In genomic region chr12:68189766-68190700, GRCh38 we compare ENCODE assay signal across 12 cellular contexts. TPM values are rescaled to one million over a fixed set of nuclear protein-coding genes. Genes with fewer than 3 reads are reported as not detected.
A peak's percentile ranks its signal among the peaks of the same experiment; 100 is the strongest.
DNase-seq lines count a peak whose midpoint lies in the region; ATAC-seq, FAIRE-seq and TF ChIP-seq lines count a peak whose summit lies in the region.
"Had no signal": no experiment of that assay in that cellular context is flagged by ENCODE, and none has a peak within 500 bp of the region (broad histone marks: within the 10 kb centered on the region; RNA-seq: fewer than 3 reads in every experiment).

No MANE protein-coding gene starts in this region.

- H3K9me1 ChIP-seq in keratinocyte (ENCODE audit: control insufficient read depth, extremely low read depth, insufficient read depth, low read length), result no peaks in the 10 kb centered on the region

- no peak for TF ChIP-seq CTCF in A673 (conservative IDR thresholded peaks at IDR 0.05; ENCODE audit: low read depth, low read length)
- TF ChIP-seq CTCF in keratinocyte (optimal IDR thresholded peaks at IDR 0.05 in 1 of 3, IDR thresholded peaks at IDR 0.05 in 1 of 3, conservative IDR thresholded peaks at IDR 0.05 in 1 of 3; ENCODE audit: extremely low read depth in 1 of 3, insufficient read depth in 2 of 3, low read length in 3 of 3), result no peak
- no peak for TF ChIP-seq CTCF in Caco-2 (IDR thresholded peaks at IDR 0.05; ENCODE audit: insufficient read depth in 1 of 2, low read depth in 1 of 2, low read length in 1 of 2, severe bottlenecking in 1 of 2, unreplicated experiment in 1 of 2)
- TF ChIP-seq CTCF in WTC11 (IDR thresholded peaks at IDR 0.05), result no peak

- BruUV-seq in A673 (replicated peaks; lab: Mats Ljungman, UMichigan), result no TSS peak
- BruUV-seq in Caco-2 (replicated peaks; lab: Mats Ljungman, UMichigan), result no TSS peak

- no peaks in the 10 kb centered on the region for H3K36me3 Mint-ChIP-seq in activated T-cell treated with anti-CD3 and anti-CD28 coated beads, Interleukin-2, amount 50 U/mL, for 72 hours (ENCODE audit: insufficient read depth in 2 of 2)
- H3K36me3 Mint-ChIP-seq in Caco-2 (ENCODE audit: insufficient read depth, unreplicated experiment), result no peaks in the 10 kb centered on the region
- no peaks in the 10 kb centered on the region for H3K36me3 Mint-ChIP-seq in WTC11

- H3K27me3 ChIP-seq in A673 (replicated peaks; ENCODE audit: insufficient read depth, low read depth, low read length, poor library complexity) (peaks cover 29% of the 10 kb centered on the region), keratinocyte (ENCODE audit: control insufficient read depth, extremely low read depth, insufficient read depth, low read length) (peaks cover 42% of the 10 kb centered on the region), Caco-2 (replicated peaks; ENCODE audit: control insufficient read depth, insufficient read depth, low read length) (no peaks in the 10 kb centered on the region)
- H3K27me3 ChIP-seq: pancreas had no signal

- CTCF ChIA-PET in A673 (lab: Charles Lee) (no interaction called here), Caco-2 (lab: Charles Lee) (no interaction called here), WTC11 (lab: Charles Lee) (no interaction called here)

- no peaks in the 10 kb centered on the region for H3K79me2 ChIP-seq in keratinocyte (ENCODE audit: control insufficient read depth, insufficient read depth, low read length)

- H3K4me3 ChIP-seq in A673 (ENCODE audit: low read depth, low read length, poor library complexity, severe bottlenecking) (no peak overlapping the region), keratinocyte (ENCODE audit: control insufficient read depth in 2 of 3, extremely low read depth in 1 of 3, insufficient read depth in 2 of 3, low read depth in 1 of 3, low read length in 3 of 3) (no peak overlapping the region), Caco-2 (ENCODE audit: low read depth, low read length) (no peak overlapping the region)
- H3K4me3 ChIP-seq: pancreas had no signal

- H3K27me3 Mint-ChIP-seq in activated T-cell treated with anti-CD3 and anti-CD28 coated beads, Interleukin-2, amount 50 U/mL, for 72 hours (ENCODE audit: low read depth), result peaks cover 22% of the 10 kb centered on the region
- H3K27me3 Mint-ChIP-seq in Caco-2 (ENCODE audit: insufficient read depth, unreplicated experiment) (peaks cover 10% of the 10 kb centered on the region), WTC11 (ENCODE audit: low read depth) (peaks cover 5% of the 10 kb centered on the region)

- no peak overlapping the region for H3K9ac ChIP-seq in keratinocyte (ENCODE audit: control insufficient read depth, extremely low read depth, insufficient read depth, low read length)

- H2AFZ ChIP-seq in keratinocyte (ENCODE audit: control insufficient read depth, low read length), result no peak overlapping the region

- no peaks in the 10 kb centered on the region for H4K20me1 ChIP-seq in keratinocyte (ENCODE audit: control insufficient read depth, extremely low read depth, insufficient read depth, low read length)

- peak; percentile 87 to 90 for ATAC-seq in activated T-cell treated with anti-CD3 and anti-CD28 coated beads, Interleukin-2, amount 50 U/mL, for 72 hours (replicated peaks in 1 of 2)
- ATAC-seq in WTC11 (no peak), GM19023 (IDR thresholded peaks at IDR 0.05; ENCODE audit: unreplicated experiment) (no peak)
- ATAC-seq: pancreas had no signal

- no peak overlapping the region for H3K4me2 ChIP-seq in keratinocyte (ENCODE audit: control insufficient read depth, extremely low read depth, insufficient read depth, low read depth, low read length)

- no peaks in the 10 kb centered on the region for H3K9me3 Mint-ChIP-seq in activated T-cell treated with anti-CD3 and anti-CD28 coated beads, Interleukin-2, amount 50 U/mL, for 72 hours
- H3K9me3 Mint-ChIP-seq in Caco-2 (ENCODE audit: unreplicated experiment) (no peaks in the 10 kb centered on the region), WTC11 (peaks cover 2% of the 10 kb centered on the region; the same call in 1 of the 2 replicates)

- H3K27ac ChIP-seq in A673 (ENCODE audit: low read depth, low read length, poor library complexity, severe bottlenecking) (no peak overlapping the region), keratinocyte (ENCODE audit: control insufficient read depth, insufficient read depth, low read length) (no peak overlapping the region)
- H3K27ac ChIP-seq: pancreas had no signal

- POLR2A ChIA-PET in A673 (lab: Charles Lee; ENCODE audit: low non-redundant PET), result no interaction called here
- POLR2A ChIA-PET in Caco-2 (lab: Charles Lee), result no interaction called here
- POLR2A ChIA-PET in WTC11 (lab: Charles Lee), result no interaction called here

- H3K4me1 ChIP-seq in A673 (ENCODE audit: insufficient read depth, low read length, poor library complexity, severe bottlenecking) (no peaks in the 10 kb centered on the region), keratinocyte (ENCODE audit: control insufficient read depth, extremely low read depth, insufficient read depth, low read length) (peaks cover 5% of the 10 kb centered on the region), Caco-2 (no peaks in the 10 kb centered on the region)
- H3K4me1 ChIP-seq: pancreas had no signal

- no peaks in the 10 kb centered on the region for H3K9me3 ChIP-seq in A673 (ENCODE audit: low read depth, low read length, poor library complexity, severe bottlenecking)
- H3K9me3 ChIP-seq in keratinocyte (ENCODE audit: control insufficient read depth, low read depth, low read length), result no peaks in the 10 kb centered on the region
- no peaks in the 10 kb centered on the region for H3K9me3 ChIP-seq in Caco-2
- H3K9me3 ChIP-seq: pancreas had no signal

- H3K36me3 ChIP-seq in A673 (ENCODE audit: insufficient read depth, low read length, poor library complexity, severe bottlenecking) (no peaks in the 10 kb centered on the region), keratinocyte (ENCODE audit: control insufficient read depth in 2 of 2, extremely low read depth in 1 of 2, insufficient read depth in 2 of 2, low read length in 2 of 2) (no peaks in the 10 kb centered on the region), Caco-2 (ENCODE audit: control insufficient read depth, insufficient read depth, low read length) (no peaks in the 10 kb centered on the region)
- H3K36me3 ChIP-seq: pancreas had no signal

- TF ChIP-seq POLR2A in erythroblast (IDR thresholded peaks at IDR 0.05; ENCODE audit: low read length), result no peak

- peak overlapping the region; percentile 25 to 77 for H3K4me3 Mint-ChIP-seq in activated T-cell treated with anti-CD3 and anti-CD28 coated beads, Interleukin-2, amount 50 U/mL, for 72 hours
- H3K4me3 Mint-ChIP-seq in Caco-2 (ENCODE audit: unreplicated experiment), result no peak overlapping the region
- H3K4me3 Mint-ChIP-seq in WTC11, result no peak overlapping the region

- intact Hi-C loops in A673 (cut with micrococcal nuclease; ENCODE audit: unreplicated experiment), result no loop called here
- intact Hi-C loops in Caco-2 (cut with micrococcal nuclease; ENCODE audit: unreplicated experiment), result loop anchor here (5.0 kb wide), 1 partner anchor 148 kb away; no protein-coding TSS in a partner anchor

- H3K27ac Mint-ChIP-seq in activated T-cell treated with anti-CD3 and anti-CD28 coated beads, Interleukin-2, amount 50 U/mL, for 72 hours, result peak overlapping the region; percentile 82
- H3K27ac Mint-ChIP-seq in Caco-2 (ENCODE audit: unreplicated experiment) (no peak overlapping the region), WTC11 (no peak overlapping the region)

- FAIRE-seq in HTR-8/SVneo (lab: Jason Lieb, UNC) (no peak), keratinocyte (lab: Jason Lieb, UNC) (peak; percentile 69)
- FAIRE-seq: pancreas had no signal

- dilution Hi-C loops in keratinocyte (cut with MboI; ENCODE audit: extremely low pct_ligation_motif_present, low sequenced_read_pairs), result no loop called here

- DNase-seq in A673 (ENCODE audit: low spot score) (peak; percentile 40), HTR-8/SVneo (ENCODE audit: insufficient read length, low spot score) (peak; percentile 44), keratinocyte (ENCODE audit: low read depth, low spot score) (no peak), Caco-2 (no peak), erythroblast (lab: John Stamatoyannopoulos, UW) (no peak), WTC11 (ENCODE audit: low spot score) (no peak)
- DNase-seq in activated T-cell treated with anti-CD3 and anti-CD28 coated beads, Interleukin-2, amount 50 U/mL, for 72 hours, result peak; percentile 31 to 39
- DNase-seq: C1 segment of cervical spinal cord, pancreas, trophoblast cell had no signal

- H3K4me1 Mint-ChIP-seq in activated T-cell treated with anti-CD3 and anti-CD28 coated beads, Interleukin-2, amount 50 U/mL, for 72 hours (ENCODE audit: low read depth), result peaks cover 16% of the 10 kb centered on the region
- H3K4me1 Mint-ChIP-seq in Caco-2 (ENCODE audit: low read depth, unreplicated experiment) (peaks cover 8% of the 10 kb centered on the region), WTC11 (no peaks in the 10 kb centered on the region)

TF ChIP-seq in WTC11, 78 proteins besides CTCF, POLR2A, EP300 and RAD21 (continues in another document):
- TF ChIP-seq ETV6 (CRISPR knock-in tag; IDR thresholded peaks at IDR 0.05), result no peak

RNA-seq across cellular contexts. Expression of gene IFNG, which starts 30.5 kb away (rescaled TPM):
- total RNA-seq in A673 (2021) (not detected in 2 replicates), Caco-2 (2022) (not detected in 2 replicates), WTC11 (2021) (0.21 to 0.42 TPM (median 0.34 TPM) in 3 replicates)
- 10 to 100 TPM; 34.3 to 77.1 TPM for total RNA-seq in activated T-cell treated with anti-CD3 and anti-CD28 coated beads, Interleukin-2, amount 50 U/mL, for 72 hours
- polyA plus RNA-seq in keratinocyte, result not detected in 3 replicates
- polyA plus RNA-seq in keratinocyte (2011; ENCODE audit: low read depth), result not detected
- polyA plus RNA-seq in keratinocyte (2011; cell fraction: cytosol; rRNA removed), result not detected in 2 replicates
- not detected in 2 replicates for polyA plus RNA-seq in keratinocyte (2011; cell fraction: nucleus; rRNA removed)
- polyA plus RNA-seq in keratinocyte (2012; ENCODE audit: low replicate concordance), result not detected in 2 replicates
- not detected in 3 replicates for polyA minus RNA-seq in keratinocyte
- polyA minus RNA-seq in keratinocyte (2011; cell fraction: cytosol; rRNA and poly(A)+ RNA removed), result not detected
- polyA minus RNA-seq in keratinocyte (2011; cell fraction: nucleus; rRNA and poly(A)+ RNA removed), result not detected in 2 replicates
- total RNA-seq: glomerular endothelial cell had no signal
- polyA plus RNA-seq: pancreas had no signal

RNA-seq across cellular contexts. Expression of gene IL26, which starts 35.6 kb away (rescaled TPM):
- not detected in 2 replicates for total RNA-seq in A673 (2021)
- total RNA-seq in activated T-cell treated with anti-CD3 and anti-CD28 coated beads, Interleukin-2, amount 50 U/mL, for 72 hours, result 1 to 10 TPM in 1 of 2 donors, under 1 TPM in 1; 0.53 to 1.6 TPM
- polyA plus RNA-seq in keratinocyte, result not detected in 3 replicates
- not detected for polyA plus RNA-seq in keratinocyte (2011; ENCODE audit: low read depth)
- not detected in 2 replicates for polyA plus RNA-seq in keratinocyte (2011; cell fraction: cytosol; rRNA removed)
- not detected in 2 replicates for polyA plus RNA-seq in keratinocyte (2011; cell fraction: nucleus; rRNA removed)
- not detected in 2 replicates for polyA plus RNA-seq in keratinocyte (2012; ENCODE audit: low replicate concordance)
- polyA minus RNA-seq in keratinocyte, result not detected in 3 replicates
- not detected for polyA minus RNA-seq in keratinocyte (2011; cell fraction: cytosol; rRNA and poly(A)+ RNA removed)
- not detected in 2 replicates for polyA minus RNA-seq in keratinocyte (2011; cell fraction: nucleus; rRNA and poly(A)+ RNA removed)
- not detected in 2 replicates for total RNA-seq in Caco-2 (2022)
- total RNA-seq in WTC11 (2021), result not detected in 3 replicates
- total RNA-seq: glomerular endothelial cell, pancreas had no signal
- polyA plus RNA-seq: pancreas had no signal

Comparison
In these comparisons a context has a peak if more than half of its experiments do, and no peak if none do; other contexts are left out.
1. DNase-seq: peak in A673 (single experiment), HTR-8/SVneo (single experiment) and activated T-cell treated with anti-CD3 and anti-CD28 coated beads, Interleukin-2, amount 50 U/mL, for 72 hours (2 of 2); none in keratinocyte (single experiment), Caco-2 (0 of 2), erythroblast (0 of 2) and WTC11 (single experiment).
2. ATAC-seq: peak in activated T-cell treated with anti-CD3 and anti-CD28 coated beads, Interleukin-2, amount 50 U/mL, for 72 hours (2 of 2); none in WTC11 (single experiment) and GM19023 (single experiment).
3. H3K4me3 Mint-ChIP-seq: peak in activated T-cell treated with anti-CD3 and anti-CD28 coated beads, Interleukin-2, amount 50 U/mL, for 72 hours (2 of 2); none in Caco-2 (single experiment) and WTC11 (single experiment).
4. RNA of gene IFNG, which starts 30.5 kb away (total RNA-seq): 34.3 to 77.1 TPM in activated T-cell treated with anti-CD3 and anti-CD28 coated beads, Interleukin-2, amount 50 U/mL, for 72 hours; 0.21 to 0.42 TPM in WTC11, not detected in A673 and not detected in Caco-2; every median in the first group is over 10 times any median in the second.